Comparison of ENCODE assay signal across 1 cellular context in the genomic region with DNA sequence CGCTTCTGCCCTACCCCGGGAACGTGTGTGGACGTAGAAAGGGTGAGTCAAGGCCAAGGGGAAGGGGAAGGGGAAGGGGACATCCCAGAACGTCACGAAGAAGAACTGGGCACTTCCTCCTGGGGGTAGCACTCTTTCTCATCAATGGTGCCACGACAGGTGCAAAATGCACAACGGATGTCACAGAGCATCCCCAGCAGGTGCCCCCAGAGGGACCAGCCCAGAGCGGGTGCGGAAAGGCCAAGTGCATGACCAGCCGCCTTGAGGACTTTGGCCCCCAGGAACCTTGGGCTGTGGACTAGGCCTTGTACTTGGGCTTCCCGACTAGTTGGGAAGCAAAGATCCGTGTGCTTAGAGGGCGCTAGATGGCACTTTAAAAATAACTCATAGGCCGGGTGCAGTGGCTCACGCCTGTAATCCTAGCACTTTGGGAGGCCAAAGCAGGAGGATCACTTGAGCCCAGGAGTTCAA.
TF ChIP-seq lines count a peak whose summit lies in the region.

No MANE protein-coding gene starts in this region.

TF ChIP-seq in HepG2, 621 proteins besides CTCF, POLR2A, EP300 and RAD21 (continued from another document and continues in another):
- TF ChIP-seq, protein P1, sequence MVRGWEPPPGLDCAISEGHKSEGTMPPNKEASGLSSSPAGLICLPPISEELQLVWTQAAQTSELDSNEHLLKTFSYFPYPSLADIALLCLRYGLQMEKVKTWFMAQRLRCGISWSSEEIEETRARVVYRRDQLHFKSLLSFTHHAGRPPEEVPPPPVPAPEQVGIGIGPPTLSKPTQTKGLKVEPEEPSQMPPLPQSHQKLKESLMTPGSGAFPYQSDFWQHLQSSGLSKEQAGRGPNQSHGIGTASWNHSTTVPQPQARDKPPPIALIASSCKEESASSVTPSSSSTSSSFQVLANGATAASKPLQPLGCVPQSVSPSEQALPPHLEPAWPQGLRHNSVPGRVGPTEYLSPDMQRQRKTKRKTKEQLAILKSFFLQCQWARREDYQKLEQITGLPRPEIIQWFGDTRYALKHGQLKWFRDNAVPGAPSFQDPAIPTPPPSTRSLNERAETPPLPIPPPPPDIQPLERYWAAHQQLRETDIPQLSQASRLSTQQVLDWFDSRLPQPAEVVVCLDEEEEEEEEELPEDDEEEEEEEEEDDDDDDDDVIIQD (CRISPR knock-in tag; IDR thresholded peaks at IDR 0.05; ENCODE audit: low read depth), result peak; percentile 39; the same call in 1 of the 2 replicates
- TF ChIP-seq, protein P2, sequence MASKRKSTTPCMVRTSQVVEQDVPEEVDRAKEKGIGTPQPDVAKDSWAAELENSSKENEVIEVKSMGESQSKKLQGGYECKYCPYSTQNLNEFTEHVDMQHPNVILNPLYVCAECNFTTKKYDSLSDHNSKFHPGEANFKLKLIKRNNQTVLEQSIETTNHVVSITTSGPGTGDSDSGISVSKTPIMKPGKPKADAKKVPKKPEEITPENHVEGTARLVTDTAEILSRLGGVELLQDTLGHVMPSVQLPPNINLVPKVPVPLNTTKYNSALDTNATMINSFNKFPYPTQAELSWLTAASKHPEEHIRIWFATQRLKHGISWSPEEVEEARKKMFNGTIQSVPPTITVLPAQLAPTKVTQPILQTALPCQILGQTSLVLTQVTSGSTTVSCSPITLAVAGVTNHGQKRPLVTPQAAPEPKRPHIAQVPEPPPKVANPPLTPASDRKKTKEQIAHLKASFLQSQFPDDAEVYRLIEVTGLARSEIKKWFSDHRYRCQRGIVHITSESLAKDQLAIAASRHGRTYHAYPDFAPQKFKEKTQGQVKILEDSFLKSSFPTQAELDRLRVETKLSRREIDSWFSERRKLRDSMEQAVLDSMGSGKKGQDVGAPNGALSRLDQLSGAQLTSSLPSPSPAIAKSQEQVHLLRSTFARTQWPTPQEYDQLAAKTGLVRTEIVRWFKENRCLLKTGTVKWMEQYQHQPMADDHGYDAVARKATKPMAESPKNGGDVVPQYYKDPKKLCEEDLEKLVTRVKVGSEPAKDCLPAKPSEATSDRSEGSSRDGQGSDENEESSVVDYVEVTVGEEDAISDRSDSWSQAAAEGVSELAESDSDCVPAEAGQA (IDR thresholded peaks at IDR 0.05; ENCODE audit: low read depth), result no peak
- TF ChIP-seq, protein P2 (CRISPR knock-in tag; IDR thresholded peaks at IDR 0.05; ENCODE audit: borderline replicate concordance), result no peak
- TF ChIP-seq ZMYM4 (CRISPR knock-in tag; IDR thresholded peaks at IDR 0.05) (peak; percentile 37; the same call in 1 of the 2 replicates), IRF2 (CRISPR knock-in tag; IDR thresholded peaks at IDR 0.05) (no peak), ZNF124 (CRISPR knock-in tag; IDR thresholded peaks at IDR 0.05) (no peak), NCOA2 (CRISPR knock-in tag; IDR thresholded peaks at IDR 0.05) (no peak), ZFP62 (CRISPR knock-in tag; IDR thresholded peaks at IDR 0.05) (no peak), FOSL1 (CRISPR knock-in tag; IDR thresholded peaks at IDR 0.05; ENCODE audit: borderline replicate concordance) (no peak), ZFAT (CRISPR knock-in tag; conservative IDR thresholded peaks at IDR 0.05) (no peak), SP5 (CRISPR knock-in tag; IDR thresholded peaks at IDR 0.05; ENCODE audit: borderline replicate concordance, low read depth) (no peak), CENPT (CRISPR knock-in tag; IDR thresholded peaks at IDR 0.05; ENCODE audit: low read depth) (no peak), ZNF12 (CRISPR knock-in tag; IDR thresholded peaks at IDR 0.05) (no peak), ZNF790 (CRISPR knock-in tag; IDR thresholded peaks at IDR 0.05; ENCODE audit: borderline replicate concordance) (no peak), SATB2 (CRISPR knock-in tag; IDR thresholded peaks at IDR 0.05) (no peak), ZNF7 (CRISPR knock-in tag; IDR thresholded peaks at IDR 0.05) (no peak), MBD4 (IDR thresholded peaks at IDR 0.05; ENCODE audit: borderline replicate concordance, low read length) (no peak), ZNF768 (CRISPR knock-in tag; IDR thresholded peaks at IDR 0.05) (peak; percentile 95), ZNF850 (CRISPR knock-in tag; conservative IDR thresholded peaks at IDR 0.05) (no peak), CHCHD3 (CRISPR knock-in tag; IDR thresholded peaks at IDR 0.05) (no peak), ZNF761 (CRISPR knock-in tag; conservative IDR thresholded peaks at IDR 0.05) (no peak), ZNF460 (CRISPR knock-in tag; IDR thresholded peaks at IDR 0.05; ENCODE audit: borderline replicate concordance) (no peak), CAMTA2 (CRISPR knock-in tag; IDR thresholded peaks at IDR 0.05; ENCODE audit: borderline replicate concordance) (0 out of 2 replicates have a peak, but pooled peaks have one; percentile 16), KDM2A (CRISPR knock-in tag; IDR thresholded peaks at IDR 0.05; ENCODE audit: borderline replicate concordance, low read depth) (no peak), WIZ (CRISPR knock-in tag; IDR thresholded peaks at IDR 0.05) (peak; percentile 57; the same call in 1 of the 2 replicates), CEBPG (CRISPR knock-in tag; IDR thresholded peaks at IDR 0.05) (no peak), NFKB2 (CRISPR knock-in tag; IDR thresholded peaks at IDR 0.05; ENCODE audit: borderline replicate concordance) (no peak), SYNCRIP (IDR thresholded peaks at IDR 0.05; ENCODE audit: insufficient read depth, low read depth, low read length) (no peak), ETV5 (CRISPR knock-in tag; IDR thresholded peaks at IDR 0.05; ENCODE audit: borderline replicate concordance) (peak; percentile 60; the same call in 1 of the 2 replicates), FOXC1 (CRISPR knock-in tag; IDR thresholded peaks at IDR 0.05; ENCODE audit: borderline replicate concordance) (no peak), NFRKB (IDR thresholded peaks at IDR 0.05) (no peak), XRCC5 (optimal IDR thresholded peaks at IDR 0.05; ENCODE audit: low read length) (peak; percentile 50), GFI1 (CRISPR knock-in tag; IDR thresholded peaks at IDR 0.05; ENCODE audit: borderline replicate concordance) (no peak), NR2F6 (IDR thresholded peaks at IDR 0.05) (peak; percentile 37; the same call in 1 of the 2 replicates), NR2F6 (CRISPR knock-in tag; IDR thresholded peaks at IDR 0.05) (peak; percentile 71; the same call in 1 of the 2 replicates), RARA (CRISPR knock-in tag; IDR thresholded peaks at IDR 0.05) (peak; percentile 94), ZFP1 (CRISPR knock-in tag; IDR thresholded peaks at IDR 0.05) (no peak)
- TF ChIP-seq, protein P3, sequence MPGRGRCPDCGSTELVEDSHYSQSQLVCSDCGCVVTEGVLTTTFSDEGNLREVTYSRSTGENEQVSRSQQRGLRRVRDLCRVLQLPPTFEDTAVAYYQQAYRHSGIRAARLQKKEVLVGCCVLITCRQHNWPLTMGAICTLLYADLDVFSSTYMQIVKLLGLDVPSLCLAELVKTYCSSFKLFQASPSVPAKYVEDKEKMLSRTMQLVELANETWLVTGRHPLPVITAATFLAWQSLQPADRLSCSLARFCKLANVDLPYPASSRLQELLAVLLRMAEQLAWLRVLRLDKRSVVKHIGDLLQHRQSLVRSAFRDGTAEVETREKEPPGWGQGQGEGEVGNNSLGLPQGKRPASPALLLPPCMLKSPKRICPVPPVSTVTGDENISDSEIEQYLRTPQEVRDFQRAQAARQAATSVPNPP (CRISPR knock-in tag; IDR thresholded peaks at IDR 0.05), result no peak
- TF ChIP-seq, protein P4, sequence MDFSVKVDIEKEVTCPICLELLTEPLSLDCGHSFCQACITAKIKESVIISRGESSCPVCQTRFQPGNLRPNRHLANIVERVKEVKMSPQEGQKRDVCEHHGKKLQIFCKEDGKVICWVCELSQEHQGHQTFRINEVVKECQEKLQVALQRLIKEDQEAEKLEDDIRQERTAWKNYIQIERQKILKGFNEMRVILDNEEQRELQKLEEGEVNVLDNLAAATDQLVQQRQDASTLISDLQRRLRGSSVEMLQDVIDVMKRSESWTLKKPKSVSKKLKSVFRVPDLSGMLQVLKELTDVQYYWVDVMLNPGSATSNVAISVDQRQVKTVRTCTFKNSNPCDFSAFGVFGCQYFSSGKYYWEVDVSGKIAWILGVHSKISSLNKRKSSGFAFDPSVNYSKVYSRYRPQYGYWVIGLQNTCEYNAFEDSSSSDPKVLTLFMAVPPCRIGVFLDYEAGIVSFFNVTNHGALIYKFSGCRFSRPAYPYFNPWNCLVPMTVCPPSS (IDR thresholded peaks at IDR 0.05), result no peak
- TF ChIP-seq, protein P5, sequence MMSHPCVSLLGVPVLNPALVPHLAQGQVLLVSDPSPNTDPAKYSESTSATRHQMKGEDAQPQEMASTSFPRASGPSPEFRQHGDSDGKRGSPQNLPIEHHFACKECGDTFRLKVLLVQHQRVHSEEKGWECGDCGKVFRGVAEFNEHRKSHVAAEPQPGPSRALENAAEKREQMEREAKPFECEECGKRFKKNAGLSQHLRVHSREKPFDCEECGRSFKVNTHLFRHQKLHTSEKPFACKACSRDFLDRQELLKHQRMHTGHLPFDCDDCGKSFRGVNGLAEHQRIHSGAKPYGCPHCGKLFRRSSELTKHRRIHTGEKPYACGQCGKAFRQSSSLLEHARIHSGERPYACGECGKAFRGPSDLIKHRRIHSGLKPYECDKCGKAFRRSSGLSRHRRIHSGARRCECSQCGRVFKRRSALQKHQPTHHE (CRISPR knock-in tag; IDR thresholded peaks at IDR 0.05; ENCODE audit: borderline replicate concordance), result no peak
- TF ChIP-seq, protein P6, sequence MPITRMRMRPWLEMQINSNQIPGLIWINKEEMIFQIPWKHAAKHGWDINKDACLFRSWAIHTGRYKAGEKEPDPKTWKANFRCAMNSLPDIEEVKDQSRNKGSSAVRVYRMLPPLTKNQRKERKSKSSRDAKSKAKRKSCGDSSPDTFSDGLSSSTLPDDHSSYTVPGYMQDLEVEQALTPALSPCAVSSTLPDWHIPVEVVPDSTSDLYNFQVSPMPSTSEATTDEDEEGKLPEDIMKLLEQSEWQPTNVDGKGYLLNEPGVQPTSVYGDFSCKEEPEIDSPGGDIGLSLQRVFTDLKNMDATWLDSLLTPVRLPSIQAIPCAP (CRISPR knock-in tag; IDR thresholded peaks at IDR 0.05; ENCODE audit: low read depth), result no peak
- TF ChIP-seq, protein P7, sequence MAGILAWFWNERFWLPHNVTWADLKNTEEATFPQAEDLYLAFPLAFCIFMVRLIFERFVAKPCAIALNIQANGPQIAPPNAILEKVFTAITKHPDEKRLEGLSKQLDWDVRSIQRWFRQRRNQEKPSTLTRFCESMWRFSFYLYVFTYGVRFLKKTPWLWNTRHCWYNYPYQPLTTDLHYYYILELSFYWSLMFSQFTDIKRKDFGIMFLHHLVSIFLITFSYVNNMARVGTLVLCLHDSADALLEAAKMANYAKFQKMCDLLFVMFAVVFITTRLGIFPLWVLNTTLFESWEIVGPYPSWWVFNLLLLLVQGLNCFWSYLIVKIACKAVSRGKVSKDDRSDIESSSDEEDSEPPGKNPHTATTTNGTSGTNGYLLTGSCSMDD (CRISPR knock-in tag; IDR thresholded peaks at IDR 0.05), result no peak
- TF ChIP-seq, protein P8, sequence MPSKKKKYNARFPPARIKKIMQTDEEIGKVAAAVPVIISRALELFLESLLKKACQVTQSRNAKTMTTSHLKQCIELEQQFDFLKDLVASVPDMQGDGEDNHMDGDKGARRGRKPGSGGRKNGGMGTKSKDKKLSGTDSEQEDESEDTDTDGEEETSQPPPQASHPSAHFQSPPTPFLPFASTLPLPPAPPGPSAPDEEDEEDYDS (CRISPR knock-in tag; IDR thresholded peaks at IDR 0.05), result no peak
- TF ChIP-seq, protein P9, sequence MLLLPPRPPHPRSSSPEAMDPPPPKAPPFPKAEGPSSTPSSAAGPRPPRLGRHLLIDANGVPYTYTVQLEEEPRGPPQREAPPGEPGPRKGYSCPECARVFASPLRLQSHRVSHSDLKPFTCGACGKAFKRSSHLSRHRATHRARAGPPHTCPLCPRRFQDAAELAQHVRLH (CRISPR knock-in tag; IDR thresholded peaks at IDR 0.05; ENCODE audit: borderline replicate concordance, low read depth), result no peak; the same call in 1 of the 2 replicates
- TF ChIP-seq, protein P10, sequence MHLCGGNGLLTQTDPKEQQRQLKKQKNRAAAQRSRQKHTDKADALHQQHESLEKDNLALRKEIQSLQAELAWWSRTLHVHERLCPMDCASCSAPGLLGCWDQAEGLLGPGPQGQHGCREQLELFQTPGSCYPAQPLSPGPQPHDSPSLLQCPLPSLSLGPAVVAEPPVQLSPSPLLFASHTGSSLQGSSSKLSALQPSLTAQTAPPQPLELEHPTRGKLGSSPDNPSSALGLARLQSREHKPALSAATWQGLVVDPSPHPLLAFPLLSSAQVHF (CRISPR knock-in tag; IDR thresholded peaks at IDR 0.05), result no peak
- TF ChIP-seq, protein P11, sequence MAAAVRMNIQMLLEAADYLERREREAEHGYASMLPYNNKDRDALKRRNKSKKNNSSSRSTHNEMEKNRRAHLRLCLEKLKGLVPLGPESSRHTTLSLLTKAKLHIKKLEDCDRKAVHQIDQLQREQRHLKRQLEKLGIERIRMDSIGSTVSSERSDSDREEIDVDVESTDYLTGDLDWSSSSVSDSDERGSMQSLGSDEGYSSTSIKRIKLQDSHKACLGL (CRISPR knock-in tag; IDR thresholded peaks at IDR 0.05), result no peak
